In the genomic region with DNA sequence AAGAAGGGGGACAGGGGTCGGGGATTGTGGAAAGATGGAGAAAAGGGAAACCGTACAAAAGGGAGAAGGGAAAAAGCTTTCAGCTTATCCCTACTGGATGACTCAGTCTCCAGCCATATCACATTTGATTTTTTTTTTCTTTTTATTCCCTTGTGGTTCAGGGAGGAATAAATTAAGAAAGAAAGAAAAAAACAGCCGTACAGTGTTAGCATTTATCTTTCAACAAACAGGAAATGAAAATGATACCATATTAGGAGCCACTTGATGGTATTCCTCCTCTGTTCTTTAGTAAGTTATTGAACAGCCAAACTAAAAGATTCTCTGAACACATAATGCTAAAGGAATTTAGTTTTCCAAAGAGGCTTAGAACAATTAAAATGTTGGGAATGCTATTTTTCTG, we compare ENCODE assay signal across 10 cellular contexts.
DNase-seq lines count a peak whose midpoint lies in the region; TF ChIP-seq lines count a peak whose summit lies in the region.
"Had no signal": no experiment of that assay in that cellular context is flagged by ENCODE, and none has a peak within 500 bp of the region (broad histone marks: within the 10 kb centered on the region; RNA-seq: fewer than 3 reads in every experiment).

No MANE protein-coding gene starts in this region.

- no peaks in the 10 kb centered on the region for H3K27me3 ChIP-seq in rectal smooth muscle tissue (ENCODE audit: control insufficient read depth, insufficient read depth, low read length)

- DNase-seq in AG20443 (ENCODE audit: low spot score) (peak; percentile 35), NCI-H226 (peak; percentile 6), fibroblast of peridontal ligament (ENCODE audit: extremely low read depth) (peak; percentile 76), erythroblast (lab: John Stamatoyannopoulos, UW) (no peak), GM13976 (ENCODE audit: low spot score) (no peak), HT-29 (ENCODE audit: low spot score) (no peak)
- DNase-seq in stimulated activated CD4-positive, alpha-beta T cell treated with anti-CD3 and anti-CD28 coated beads, Interleukin-4, amount 100 ng/mL, for 1 hour, result no peak
- DNase-seq: activated CD8-positive, alpha-beta memory T cell treated with anti-CD3 and anti-CD28 coated beads, Interleukin-2, amount 50 U/mL, for 48 hours; cortex of kidney had no signal

- H3K36me3 ChIP-seq in rectal smooth muscle tissue (ENCODE audit: control insufficient read depth, insufficient read depth, low read length), result peaks cover 4% of the 10 kb centered on the region

- peak overlapping the region; percentile 53 for H3K27ac ChIP-seq in rectal smooth muscle tissue (ENCODE audit: low read depth, low read length)

- peaks cover 25% of the 10 kb centered on the region for H3K4me1 ChIP-seq in rectal smooth muscle tissue (ENCODE audit: control insufficient read depth, insufficient read depth, low read length)

- no peak overlapping the region for H3K4me3 ChIP-seq in rectal smooth muscle tissue (ENCODE audit: low read length)

- TF ChIP-seq POLR2A in erythroblast (IDR thresholded peaks at IDR 0.05; ENCODE audit: low read length), result no peak

- no peak overlapping the region for H3K9ac ChIP-seq in rectal smooth muscle tissue (ENCODE audit: low read length)

- in situ Hi-C loops in GM13976 (cut with MboI; ENCODE audit: low sequenced_read_pairs, unreplicated experiment), result no loop called here

- no peak for TF ChIP-seq CTCF in GM13976 (IDR thresholded peaks at IDR 0.05; ENCODE audit: borderline replicate concordance, control extremely low read depth, extremely low read depth, insufficient read depth, missing control alignments)

Comparison
In these comparisons a context has a peak if more than half of its experiments do, and no peak if none do; other contexts are left out.
1. DNase-seq: peak in AG20443 (single experiment), NCI-H226 (single experiment) and fibroblast of peridontal ligament (single experiment); none in erythroblast (0 of 2), GM13976 (single experiment), HT-29 (single experiment) and stimulated activated CD4-positive, alpha-beta T cell treated with anti-CD3 and anti-CD28 coated beads, Interleukin-4, amount 100 ng/mL, for 1 hour (single experiment).